ENCODE assay signal across 8 cellular contexts in genomic region chr3:11236588-11237461, GRCh38. TPM values are rescaled to one million over a fixed set of nuclear protein-coding genes. Genes with fewer than 3 reads are reported as not detected.
DNase-seq lines count a peak whose midpoint lies in the region; ATAC-seq, FAIRE-seq and TF ChIP-seq lines count a peak whose summit lies in the region.

No MANE protein-coding gene starts in this region.

- peaks cover 13% of the 10 kb centered on the region for H3K36me3 Mint-ChIP-seq in activated CD4-positive, alpha-beta memory T cell treated with anti-CD3 and anti-CD28 coated beads, Interleukin-2, amount 10 ng/mL, durations not matched to agents 7 days and 5 days (ENCODE audit: low read depth)
- H3K36me3 Mint-ChIP-seq in stimulated activated memory B cell treated with anti-CD40 and anti-IgM and Interleukin-4, amounts not matched to agents 10 μg/mL and 1 μg/mL and 100 μg/mL, for 72 hours = peaks cover 6% of the 10 kb centered on the region

- peaks cover 13% of the 10 kb centered on the region for H3K9me3 Mint-ChIP-seq in activated CD4-positive, alpha-beta memory T cell treated with anti-CD3 and anti-CD28 coated beads, Interleukin-2, amount 10 ng/mL, durations not matched to agents 7 days and 5 days
- peaks cover 3% of the 10 kb centered on the region for H3K9me3 Mint-ChIP-seq in stimulated activated memory B cell treated with anti-CD40 and anti-IgM and Interleukin-4, amounts not matched to agents 10 μg/mL and 1 μg/mL and 100 μg/mL, for 72 hours

- no peak overlapping the region for H3K23ac ChIP-seq in H1 (ENCODE audit: insufficient read length)

- peak; percentile 28 to 56 for DNase-seq in AML-193 (lab: John Stamatoyannopoulos, UW)
- DNase-seq in NCI-H2227 (lab: John Stamatoyannopoulos, UW; ENCODE audit: unreplicated experiment) = peak; percentile 54
- DNase-seq in activated CD4-positive, alpha-beta memory T cell treated with anti-CD3 and anti-CD28 coated beads, Interleukin-2, amount 10 ng/mL, durations not matched to agents 7 days and 5 days = peak; percentile 79
- DNase-seq in H1 (ENCODE audit: low read depth in 1 of 2, low spot score in 2 of 2) = peak; percentile 39 to 91
- DNase-seq in mucosa of gallbladder (ENCODE audit: low spot score) = peak; percentile 63
- no peak for DNase-seq in occipital lobe (lab: John Stamatoyannopoulos, UW)

- TF ChIP-seq POLR2A in H1 (IDR thresholded peaks at IDR 0.05; ENCODE audit: control extremely low read depth in 1 of 2, low read depth in 2 of 2, low read length in 2 of 2) = no peak

- H2BK12ac ChIP-seq in H1 (ENCODE audit: low read depth, low read length) = no peak overlapping the region

- TF ChIP-seq RAD21 in H1 (IDR thresholded peaks at IDR 0.05 in 1 of 2, conservative IDR thresholded peaks at IDR 0.05 in 1 of 2; ENCODE audit: low read depth in 2 of 2, low read length in 2 of 2) = peak; percentile 70 to 80

- H2AK5ac ChIP-seq in H1 (ENCODE audit: low read depth, low read length) = no peak overlapping the region

- H2BK20ac ChIP-seq in H1 (ENCODE audit: low read length) = no peak overlapping the region

- no peaks in the 10 kb centered on the region for H4K20me1 ChIP-seq in H1 (replicated peaks in 1 of 2; ENCODE audit: control insufficient read depth in 1 of 2, insufficient read depth in 2 of 2, low read length in 2 of 2)

- POLR2A ChIA-PET in activated CD4-positive, alpha-beta memory T cell treated with anti-CD3 and anti-CD28 coated beads, Interleukin-2, amount 10 ng/mL, durations not matched to agents 7 days and 5 days (lab: Charles Lee) = interaction anchor here (1.1 to 1.7 kb wide), 2 partner anchors 36 to 70 kb away, joined by 3 read pairs; partner anchors contain the start of gene ATG7
- POLR2A ChIA-PET in H1 (lab: Charles Lee; ENCODE audit: partially characterized antibody) = interaction anchor here (1.0 kb wide), 1 partner anchor 9 kb away, joined by 4 read pairs; no protein-coding TSS in a partner anchor

- H3K9me3 ChIP-seq in H1 (ENCODE audit: insufficient read depth in 2 of 2, low read depth in 1 of 2, low read length in 1 of 2) = no peaks in the 10 kb centered on the region

- no peak overlapping the region for H4K91ac ChIP-seq in H1 (replicated peaks; ENCODE audit: insufficient read length, low read length)

- H2BK120ac ChIP-seq in H1 (replicated peaks; ENCODE audit: low read depth, low read length) = no peak overlapping the region

- no peak overlapping the region for H2BK5ac ChIP-seq in H1 (ENCODE audit: low read depth, low read length)

- no peak overlapping the region for H3K4ac ChIP-seq in H1 (replicated peaks; ENCODE audit: insufficient read length, low read depth, low read length)

- no peaks in the 10 kb centered on the region for H3K36me3 ChIP-seq in H1 (ENCODE audit: control insufficient read depth in 2 of 4, insufficient read depth in 4 of 4, low read length in 3 of 4)

- peak; percentile 65 to 86 (median 73) for TF ChIP-seq CTCF in H1 (IDR thresholded peaks at IDR 0.05; ENCODE audit: control extremely low read depth in 1 of 3, insufficient read depth in 1 of 3, low read depth in 1 of 3, low read length in 3 of 3)

- H3K27ac Mint-ChIP-seq in activated CD4-positive, alpha-beta memory T cell treated with anti-CD3 and anti-CD28 coated beads, Interleukin-2, amount 10 ng/mL, durations not matched to agents 7 days and 5 days = no peak overlapping the region
- no peak overlapping the region for H3K27ac Mint-ChIP-seq in stimulated activated memory B cell treated with anti-CD40 and anti-IgM and Interleukin-4, amounts not matched to agents 10 μg/mL and 1 μg/mL and 100 μg/mL, for 72 hours

- peak overlapping the region; percentile 30; the same call in 1 of the 2 replicates for H2AFZ ChIP-seq in H1 (ENCODE audit: low read length)

- H3K79me1 ChIP-seq in H1 (ENCODE audit: low read depth, low read length) = no peaks in the 10 kb centered on the region

- no peak overlapping the region for H3K4me3 Mint-ChIP-seq in activated CD4-positive, alpha-beta memory T cell treated with anti-CD3 and anti-CD28 coated beads, Interleukin-2, amount 10 ng/mL, durations not matched to agents 7 days and 5 days
- H3K4me3 Mint-ChIP-seq in stimulated activated memory B cell treated with anti-CD40 and anti-IgM and Interleukin-4, amounts not matched to agents 10 μg/mL and 1 μg/mL and 100 μg/mL, for 72 hours = no peak overlapping the region

- CTCF ChIA-PET in activated CD4-positive, alpha-beta memory T cell treated with anti-CD3 and anti-CD28 coated beads, Interleukin-2, amount 10 ng/mL, durations not matched to agents 7 days and 5 days (lab: Charles Lee) = interaction anchor here (0.6 to 2.5 kb wide), 14 partner anchors 12 to 415 kb away, joined by 3 to 38 read pairs (median 3); partner anchors contain the start of gene ATG7
- CTCF ChIA-PET in H1 (lab: Charles Lee; ENCODE audit: partially characterized antibody) = interaction anchor here (0.6 to 3.0 kb wide), 29 partner anchors 9 to 599 kb away, joined by 3 to 35 read pairs (median 4); partner anchors contain the start of gene ATG7

- H3K23me2 ChIP-seq in H1 (ENCODE audit: low read depth, low read length) = no peaks in the 10 kb centered on the region

- TF ChIP-seq EP300 in H1 (IDR thresholded peaks at IDR 0.05; ENCODE audit: borderline replicate concordance in 1 of 2, low read depth in 2 of 2, low read length in 2 of 2) = 0 out of 3 replicates have a peak, but pooled peaks of 1 of the 2 experiments have one; percentile 21

- no peaks in the 10 kb centered on the region for H3K79me2 ChIP-seq in H1 (ENCODE audit: control insufficient read depth in 1 of 2, insufficient read depth in 2 of 2, low read length in 2 of 2)

- H3K14ac ChIP-seq in H1 (ENCODE audit: insufficient read length) = no peak overlapping the region

- H3K27me3 ChIP-seq in H1 (replicated peaks in 1 of 4; ENCODE audit: control insufficient read depth in 3 of 4, extremely low read depth in 1 of 4, insufficient read depth in 3 of 4, low read length in 3 of 4) = no peaks in the 10 kb centered on the region

- no peak for FAIRE-seq in H1 (lab: Jason Lieb, UNC)

- no peak overlapping the region for H3K27ac ChIP-seq in H1 (ENCODE audit: low read depth, low read length)

- no peak overlapping the region for H2BK15ac ChIP-seq in H1 (ENCODE audit: low read length)

- H3K56ac ChIP-seq in H1 (replicated peaks; ENCODE audit: insufficient read length, low read depth, low read length) = no peak overlapping the region

- no peak overlapping the region for H4K5ac ChIP-seq in H1 (ENCODE audit: insufficient read length, low read depth, low read length)

- H3K4me1 Mint-ChIP-seq in activated CD4-positive, alpha-beta memory T cell treated with anti-CD3 and anti-CD28 coated beads, Interleukin-2, amount 10 ng/mL, durations not matched to agents 7 days and 5 days = peaks cover 30% of the 10 kb centered on the region
- peaks cover 6% of the 10 kb centered on the region for H3K4me1 Mint-ChIP-seq in stimulated activated memory B cell treated with anti-CD40 and anti-IgM and Interleukin-4, amounts not matched to agents 10 μg/mL and 1 μg/mL and 100 μg/mL, for 72 hours

- H3K4me1 ChIP-seq in H1 (replicated peaks in 1 of 4; ENCODE audit: control insufficient read depth in 3 of 4, insufficient read depth in 4 of 4, low read length in 3 of 4) = peaks cover 0 to 4% (median 0%) of the 10 kb centered on the region in 4 experiments; a peak in 2 of 7 replicates

- no peak overlapping the region for H3K9ac ChIP-seq in H1 (replicated peaks in 1 of 4; ENCODE audit: extremely low read depth in 1 of 4, low read depth in 3 of 4, low read length in 3 of 4)

- H3K18ac ChIP-seq in H1 (ENCODE audit: extremely low read depth, low read length) = no peak overlapping the region

- 66% methylated on average over 8 of the region's 8 CpGs; no CpG with 5 or more reads in 1 of the 2 experiments for WGBS in H1 (ENCODE audit: extremely low coverage in 1 of 2, insufficient coverage in 1 of 2, insufficient read length in 1 of 2, insufficient replicate concordance in 2 of 2, low coverage in 1 of 2, low lambda C conversion rate in 2 of 2, missing lambda C conversion rate in 1 of 2), 2 experiments

- H3K27me3 Mint-ChIP-seq in activated CD4-positive, alpha-beta memory T cell treated with anti-CD3 and anti-CD28 coated beads, Interleukin-2, amount 10 ng/mL, durations not matched to agents 7 days and 5 days = peaks cover 23% of the 10 kb centered on the region
- peaks cover 34% of the 10 kb centered on the region for H3K27me3 Mint-ChIP-seq in stimulated activated memory B cell treated with anti-CD40 and anti-IgM and Interleukin-4, amounts not matched to agents 10 μg/mL and 1 μg/mL and 100 μg/mL, for 72 hours

- H4K8ac ChIP-seq in H1 (ENCODE audit: extremely low read depth, insufficient read depth, low read length) = no peak overlapping the region

- no peak overlapping the region for H3K4me3 ChIP-seq in H1 (ENCODE audit: extremely low read depth in 1 of 4, insufficient read depth in 2 of 4, low read depth in 3 of 4, low read length in 4 of 4)

- peak; percentile 58 for ATAC-seq in GM19463 (IDR thresholded peaks at IDR 0.05; ENCODE audit: unreplicated experiment)
- ATAC-seq in stimulated activated memory B cell treated with anti-CD40 and anti-IgM and Interleukin-4, amounts not matched to agents 10 μg/mL and 1 μg/mL and 100 μg/mL, for 72 hours = peak; percentile 62

- no peak overlapping the region for H3K4me2 ChIP-seq in H1 (ENCODE audit: insufficient read depth in 1 of 2, low read depth in 2 of 2, low read length in 2 of 2)

TF ChIP-seq in H1, 55 proteins besides CTCF, POLR2A, EP300 and RAD21:
- TF ChIP-seq TCF12 (IDR thresholded peaks at IDR 0.05; ENCODE audit: low read depth, low read length) = peak; percentile 95; the same call in 1 of the 2 replicates
- no peak for TF ChIP-seq SIX5 (IDR thresholded peaks at IDR 0.05; ENCODE audit: low read depth, low read length)

RNA-seq across cellular contexts. Expression of gene ATG7, which starts 35.4 kb away (rescaled TPM):
- 10 to 100 TPM; 26.9 to 35.1 TPM for total RNA-seq in activated CD4-positive, alpha-beta memory T cell treated with anti-CD3 and anti-CD28 coated beads, Interleukin-2, amount 10 ng/mL, durations not matched to agents 7 days and 5 days
- total RNA-seq in H1 (2021; fragmentation: NEBNext Ultra II Directional; extraction: Animal tissue kit (Norgen Biotek cat#: 25700)) = 15.1 and 19.1 TPM in 2 replicates
- polyA plus RNA-seq in H1 (2011; rRNA removed) = 15.0 and 21.4 TPM in 2 replicates
- polyA plus RNA-seq in H1 (2011; cell fraction: cytosol; rRNA removed) = 22.1 TPM
- polyA plus RNA-seq in H1 (2011; cell fraction: nucleus; rRNA removed) = 9.8 TPM
- 11.5 to 12.9 TPM (median 12.0 TPM) in 4 replicates for polyA plus RNA-seq in H1 (2012, experiment 1 of 2)
- 5.4 TPM for polyA plus RNA-seq in H1 (2012, experiment 2 of 2)
- 8.6 TPM for polyA plus RNA-seq in H1 (2013, experiment 1 of 2)
- polyA plus RNA-seq in H1 (2013, experiment 2 of 2) = 7.1 TPM
- 30.5 and 36.8 TPM in 2 replicates for polyA minus RNA-seq in H1 (2011; rRNA and poly(A)+ RNA removed)
- 14.6 TPM for polyA minus RNA-seq in H1 (2011; cell fraction: cytosol; rRNA and poly(A)+ RNA removed)
- 34.9 TPM for polyA minus RNA-seq in H1 (2011; cell fraction: nucleus; rRNA and poly(A)+ RNA removed)
- total RNA-seq in mucosa of gallbladder = 32.0 TPM
- total RNA-seq in occipital lobe = 22.6 TPM
